Comparison of ENCODE assay signal across 15 cellular contexts in the genomic region with DNA sequence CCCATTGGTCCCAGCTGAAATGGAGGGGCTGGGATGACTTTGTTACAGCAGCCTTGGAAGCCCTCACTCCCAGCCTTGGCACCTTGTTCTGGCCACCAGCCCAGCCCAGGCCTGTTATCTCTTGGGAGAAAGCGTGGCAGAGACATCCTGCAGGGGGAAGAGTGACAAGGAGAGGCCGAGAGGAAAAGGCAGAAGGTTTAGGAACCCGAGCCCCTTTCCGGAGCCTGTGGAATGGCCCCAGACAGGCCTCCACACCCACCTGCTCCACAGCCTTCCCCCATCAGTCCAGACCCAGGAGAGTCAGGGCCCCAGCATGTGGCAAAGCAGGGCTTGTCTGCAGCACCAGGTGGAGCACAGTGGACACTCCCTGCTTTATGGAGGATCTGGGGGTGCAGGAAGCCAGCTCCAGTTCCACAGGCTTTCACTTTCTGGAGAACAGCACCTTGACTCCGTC. TPM values are rescaled to one million over a fixed set of nuclear protein-coding genes. Genes with fewer than 3 reads are reported as not detected.
DNase-seq lines count a peak whose midpoint lies in the region; ATAC-seq and TF ChIP-seq lines count a peak whose summit lies in the region.
"Had no signal": no experiment of that assay in that cellular context is flagged by ENCODE, and none has a peak within 500 bp of the region (broad histone marks: within the 10 kb centered on the region; RNA-seq: fewer than 3 reads in every experiment).

No MANE protein-coding gene starts in this region.

- H3K36me3 Mint-ChIP-seq in chondrocyte (ENCODE audit: low read depth), result peaks cover 8% of the 10 kb centered on the region
- peaks cover 7% of the 10 kb centered on the region for H3K36me3 Mint-ChIP-seq in activated T-helper 2 cell treated with anti-CD3 and anti-CD28 coated beads, Interferon-gamma antibody, Interleukin-2, Interleukin-4, amounts not matched to agents 10 μg/mL and 5 μg/mL and 100 μg/mL, durations not matched to agents 14 hours and 24 hours and 36 hours (ENCODE audit: low read depth)

- no peak for ATAC-seq in gastrocnemius medialis
- ATAC-seq: stimulated activated naive CD8-positive, alpha-beta T cell treated with anti-CD3 and anti-CD28 coated beads, Interleukin-15, amount 100 ng/mL, for 72 hours had no signal

- H3K27ac ChIP-seq in AG04450 (ENCODE audit: low read depth, low read length), result peak overlapping the region; percentile 39
- H3K27ac ChIP-seq in layer of hippocampus (ENCODE audit: low read depth, low read length), result peak overlapping the region; percentile 81
- peak overlapping the region; percentile 51 to 89 (median 70) for H3K27ac ChIP-seq in gastrocnemius medialis

- no peak for TF ChIP-seq POLR2A in gastrocnemius medialis (IDR thresholded peaks at IDR 0.05)

- H3K9me3 ChIP-seq in AG04450 (ENCODE audit: control insufficient read depth, insufficient read depth, low read length), result peaks cover 8% of the 10 kb centered on the region
- no peaks in the 10 kb centered on the region for H3K9me3 ChIP-seq in gastrocnemius medialis
- H3K9me3 ChIP-seq: Caco-2 had no signal

- CTCF ChIA-PET in AG04450 (lab: Charles Lee), result no interaction called here

- DNase-seq in AG04450 (ENCODE audit: low read depth, low spot score), result no peak
- DNase-seq in chondrocyte (ENCODE audit: low spot score), result peak; percentile 48
- peak in 1 of 2 donors; percentile 40 for DNase-seq in gastrocnemius medialis
- DNase-seq in activated T-helper 2 cell treated with anti-CD3 and anti-CD28 coated beads, Interferon-gamma antibody, Interleukin-2, Interleukin-4, amounts not matched to agents 10 μg/mL and 5 μg/mL and 100 μg/mL, durations not matched to agents 14 hours and 24 hours and 36 hours (ENCODE audit: low spot score), result no peak
- no peak for DNase-seq in T-helper 9 cell
- DNase-seq in NCI-H2171 (lab: John Stamatoyannopoulos, UW), result no peak
- no peak for DNase-seq in AML-193 (lab: John Stamatoyannopoulos, UW)
- DNase-seq: activated naive CD4-positive, alpha-beta T cell treated with anti-CD3 and anti-CD28 coated beads, Interleukin-2, amount 10 ng/mL, durations not matched to agents 7 days and 5 days; Caco-2; islet precursor cell; KBM-7; NCI-H69; stimulated activated naive CD8-positive, alpha-beta T cell treated with anti-CD3 and anti-CD28 coated beads, Interleukin-15, amount 100 ng/mL, for 72 hours had no signal

- in situ Hi-C loops in gastrocnemius medialis (cut with MboI; ENCODE audit: low sequenced_read_pairs in 4 of 4), result no loop called here

- peaks cover 44% of the 10 kb centered on the region for H3K4me1 Mint-ChIP-seq in chondrocyte (ENCODE audit: low read depth)
- H3K4me1 Mint-ChIP-seq in activated T-helper 2 cell treated with anti-CD3 and anti-CD28 coated beads, Interferon-gamma antibody, Interleukin-2, Interleukin-4, amounts not matched to agents 10 μg/mL and 5 μg/mL and 100 μg/mL, durations not matched to agents 14 hours and 24 hours and 36 hours (ENCODE audit: low read depth), result no peaks in the 10 kb centered on the region
- H3K4me1 Mint-ChIP-seq: activated naive CD4-positive, alpha-beta T cell treated with anti-CD3 and anti-CD28 coated beads, Interleukin-2, amount 10 ng/mL, durations not matched to agents 7 days and 5 days had no signal

- no peaks in the 10 kb centered on the region for H3K36me3 ChIP-seq in gastrocnemius medialis

- peak overlapping the region; percentile 84 for H3K27ac Mint-ChIP-seq in chondrocyte (ENCODE audit: unreplicated experiment)
- H3K27ac Mint-ChIP-seq in activated T-helper 2 cell treated with anti-CD3 and anti-CD28 coated beads, Interferon-gamma antibody, Interleukin-2, Interleukin-4, amounts not matched to agents 10 μg/mL and 5 μg/mL and 100 μg/mL, durations not matched to agents 14 hours and 24 hours and 36 hours, result no peak overlapping the region
- H3K27ac Mint-ChIP-seq: activated naive CD4-positive, alpha-beta T cell treated with anti-CD3 and anti-CD28 coated beads, Interleukin-2, amount 10 ng/mL, durations not matched to agents 7 days and 5 days; dendritic cell treated with granulocyte-macrophage colony-stimulating factor and Interleukin-4, amounts not matched to agents 40 ng/mL and 50 ng/mL, for 4 days had no signal

- TF ChIP-seq CTCF in AG04450 (IDR thresholded peaks at IDR 0.05; ENCODE audit: low read depth, low read length) (no peak), chondrocyte (IDR thresholded peaks at IDR 0.05) (no peak), gastrocnemius medialis (IDR thresholded peaks at IDR 0.05 in 4 of 5, conservative IDR thresholded peaks at IDR 0.05 in 1 of 5) (no peak)

- POLR2A ChIA-PET in AG04450 (lab: Yijun Ruan, JAX), result interaction anchor here (0.9 to 1.7 kb wide), 4 partner anchors 10 to 25 kb away, joined by 3 to 8 read pairs (median 6); no protein-coding TSS in a partner anchor

- intact Hi-C loops in gastrocnemius medialis (cut with DNase I; ENCODE audit: low total_unique reads), result loop anchor here (2.0 kb wide), 1 partner anchor 23 kb away; no protein-coding TSS in a partner anchor
- intact Hi-C loops in activated T-helper 2 cell treated with anti-CD3 and anti-CD28 coated beads, Interferon-gamma antibody, Interleukin-2, Interleukin-4, amounts not matched to agents 10 μg/mL and 5 μg/mL and 100 μg/mL, durations not matched to agents 14 hours and 24 hours and 36 hours (cut with micrococcal nuclease), result no loop called here

- H3K27me3 ChIP-seq in AG04450 (ENCODE audit: control insufficient read depth, insufficient read depth, low read length), result no peaks in the 10 kb centered on the region
- no peaks in the 10 kb centered on the region for H3K27me3 ChIP-seq in layer of hippocampus (ENCODE audit: control insufficient read depth, insufficient read depth, low read length)
- no peaks in the 10 kb centered on the region for H3K27me3 ChIP-seq in gastrocnemius medialis

- no peak overlapping the region for H3K4me3 ChIP-seq in AG04450 (ENCODE audit: low read depth, low read length)
- no peak overlapping the region for H3K4me3 ChIP-seq in gastrocnemius medialis

- no peaks in the 10 kb centered on the region for H3K9me3 Mint-ChIP-seq in chondrocyte (ENCODE audit: low read depth)
- no peaks in the 10 kb centered on the region for H3K9me3 Mint-ChIP-seq in activated T-helper 2 cell treated with anti-CD3 and anti-CD28 coated beads, Interferon-gamma antibody, Interleukin-2, Interleukin-4, amounts not matched to agents 10 μg/mL and 5 μg/mL and 100 μg/mL, durations not matched to agents 14 hours and 24 hours and 36 hours
- H3K9me3 Mint-ChIP-seq: activated naive CD4-positive, alpha-beta T cell treated with anti-CD3 and anti-CD28 coated beads, Interleukin-2, amount 10 ng/mL, durations not matched to agents 7 days and 5 days; dendritic cell treated with granulocyte-macrophage colony-stimulating factor and Interleukin-4, amounts not matched to agents 40 ng/mL and 50 ng/mL, for 4 days; stimulated activated naive CD8-positive, alpha-beta T cell treated with anti-CD3 and anti-CD28 coated beads, Interleukin-15, amount 100 ng/mL, for 72 hours had no signal

- H3K4me3 Mint-ChIP-seq in chondrocyte (ENCODE audit: unreplicated experiment), result no peak overlapping the region
- no peak overlapping the region for H3K4me3 Mint-ChIP-seq in activated T-helper 2 cell treated with anti-CD3 and anti-CD28 coated beads, Interferon-gamma antibody, Interleukin-2, Interleukin-4, amounts not matched to agents 10 μg/mL and 5 μg/mL and 100 μg/mL, durations not matched to agents 14 hours and 24 hours and 36 hours (ENCODE audit: low read depth)
- H3K4me3 Mint-ChIP-seq: activated naive CD4-positive, alpha-beta T cell treated with anti-CD3 and anti-CD28 coated beads, Interleukin-2, amount 10 ng/mL, durations not matched to agents 7 days and 5 days; dendritic cell treated with granulocyte-macrophage colony-stimulating factor and Interleukin-4, amounts not matched to agents 40 ng/mL and 50 ng/mL, for 4 days; stimulated activated naive CD8-positive, alpha-beta T cell treated with anti-CD3 and anti-CD28 coated beads, Interleukin-15, amount 100 ng/mL, for 72 hours had no signal

- H3K27me3 Mint-ChIP-seq in chondrocyte (ENCODE audit: low read depth), result no peaks in the 10 kb centered on the region
- no peaks in the 10 kb centered on the region for H3K27me3 Mint-ChIP-seq in activated T-helper 2 cell treated with anti-CD3 and anti-CD28 coated beads, Interferon-gamma antibody, Interleukin-2, Interleukin-4, amounts not matched to agents 10 μg/mL and 5 μg/mL and 100 μg/mL, durations not matched to agents 14 hours and 24 hours and 36 hours (ENCODE audit: low read depth)
- H3K27me3 Mint-ChIP-seq: activated naive CD4-positive, alpha-beta T cell treated with anti-CD3 and anti-CD28 coated beads, Interleukin-2, amount 10 ng/mL, durations not matched to agents 7 days and 5 days; dendritic cell treated with granulocyte-macrophage colony-stimulating factor and Interleukin-4, amounts not matched to agents 40 ng/mL and 50 ng/mL, for 4 days; stimulated activated naive CD8-positive, alpha-beta T cell treated with anti-CD3 and anti-CD28 coated beads, Interleukin-15, amount 100 ng/mL, for 72 hours had no signal

- peaks cover 69 to 70% of the 10 kb centered on the region in 2 donors for H3K4me1 ChIP-seq in gastrocnemius medialis
- H3K4me1 ChIP-seq: Caco-2 had no signal

RNA-seq across cellular contexts. Expression of a gene that starts 24.1 kb away (rescaled TPM):
- 66.8 and 80.9 TPM in 2 replicates for polyA plus RNA-seq in AG04450 (2011; rRNA removed)
- polyA minus RNA-seq in AG04450 (2011; rRNA and poly(A)+ RNA removed), result 52.9 and 60.1 TPM in 2 replicates
- total RNA-seq in chondrocyte, result 40.3 to 74.4 TPM (median 66.8 TPM) in 3 replicates
- 100 to 1,000 TPM; 113 to 222 (median 138) TPM for total RNA-seq in gastrocnemius medialis
- 76.7 and 82.9 TPM in 2 replicates for total RNA-seq in activated T-helper 2 cell treated with anti-CD3 and anti-CD28 coated beads, Interferon-gamma antibody, Interleukin-2, Interleukin-4, amounts not matched to agents 10 μg/mL and 5 μg/mL and 100 μg/mL, durations not matched to agents 14 hours and 24 hours and 36 hours
